Comparison of ENCODE assay signal across 18 cellular contexts in the genomic region with DNA sequence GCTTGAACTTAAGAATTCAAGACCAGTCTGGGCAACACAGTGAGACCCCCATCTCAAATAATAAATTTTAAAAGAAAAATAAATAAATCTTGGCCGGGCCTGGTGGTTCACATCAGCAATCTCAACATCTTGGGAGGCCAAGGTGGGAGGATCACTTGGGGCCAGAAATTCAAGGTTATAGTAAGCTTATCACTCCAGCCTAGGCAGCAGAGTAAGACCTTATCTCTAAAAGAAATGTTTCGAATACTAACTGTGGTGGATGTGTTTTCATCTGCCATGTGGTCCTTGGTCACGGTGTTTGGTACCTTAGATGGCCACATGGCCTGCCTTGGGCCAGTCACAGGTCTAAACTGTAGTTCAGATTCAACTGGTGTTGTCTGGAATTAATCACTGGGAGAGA. TPM values are rescaled to one million over a fixed set of nuclear protein-coding genes. Genes with fewer than 3 reads are reported as not detected.
DNase-seq lines count a peak whose midpoint lies in the region; ATAC-seq and TF ChIP-seq lines count a peak whose summit lies in the region.
"Had no signal": no experiment of that assay in that cellular context is flagged by ENCODE, and none has a peak within 500 bp of the region (broad histone marks: within the 10 kb centered on the region; RNA-seq: fewer than 3 reads in every experiment).

No MANE protein-coding gene starts in this region.

- H3K9ac ChIP-seq in SK-N-MC (ENCODE audit: insufficient read length) (no peak overlapping the region), mesendoderm (ENCODE audit: low read length) (no peak overlapping the region)

- no peak overlapping the region for H3K23ac ChIP-seq in mesendoderm (ENCODE audit: low read length)

- no peak overlapping the region for H2BK120ac ChIP-seq in mesendoderm (ENCODE audit: low read depth, low read length)

- H3K4ac ChIP-seq in mesendoderm (ENCODE audit: low read depth, low read length) = no peak overlapping the region

- H3K27ac ChIP-seq in 22Rv1 (peak overlapping the region; percentile 32; the same call in 1 of the 2 replicates), SK-N-MC (peak overlapping the region; percentile 64; the same call in 1 of the 2 replicates), mesendoderm (ENCODE audit: low read depth, low read length) (peak overlapping the region; percentile 13), prostate gland (no peak overlapping the region)
- H3K27ac ChIP-seq: Peyer's patch, testis had no signal

- H3K9me3 ChIP-seq in SK-N-MC (ENCODE audit: low read depth, low read length) = no peaks in the 10 kb centered on the region
- no peaks in the 10 kb centered on the region for H3K9me3 ChIP-seq in prostate gland
- H3K9me3 ChIP-seq: left lung, Peyer's patch, right atrium auricular region, testis had no signal

- DNase-seq in SK-N-MC (ENCODE audit: low read depth, low spot score) (no peak), mesendoderm (peak; percentile 45), DMS79 (lab: John Stamatoyannopoulos, UW) (no peak), prostate gland (ENCODE audit: low spot score) (no peak)
- DNase-seq: activated gamma-delta T cell treated with Interleukin-2 at 50 U/mL for 16 hours; CD8-positive, alpha-beta T cell; left lung; MV-4-11; naive thymus-derived CD4-positive, alpha-beta T cell; NCI-H2081; Peyer's patch; stimulated activated CD4-positive, alpha-beta T cell treated with anti-CD3 and anti-CD28 coated beads, Interleukin-2, amount 100 ng/mL, for 24 hours; testis had no signal

- no peak overlapping the region for H2BK15ac ChIP-seq in mesendoderm (replicated peaks; ENCODE audit: low read depth)

- no CpG with 5 or more reads among the region's 3 CpGs for whole genome bisulfite sequencing in mesendoderm (ENCODE audit: extremely low coverage, insufficient coverage, low lambda C conversion rate)
- WGBS in prostate gland = 69% methylated on average over 3 of the region's 3 CpGs

- TF ChIP-seq CTCF in 22Rv1 (IDR thresholded peaks at IDR 0.05) = no peak
- no peak for TF ChIP-seq CTCF in prostate gland (IDR thresholded peaks at IDR 0.05)

- no peak overlapping the region for H2AK5ac ChIP-seq in mesendoderm (ENCODE audit: low read length)

- H3K4me1 ChIP-seq in mesendoderm (ENCODE audit: control insufficient read depth, low read depth, low read length) = peaks cover 5% of the 10 kb centered on the region
- no peaks in the 10 kb centered on the region for H3K4me1 ChIP-seq in prostate gland (replicated peaks)

- no peak overlapping the region for H3K18ac ChIP-seq in mesendoderm (ENCODE audit: low read length)

- H3K36me3 ChIP-seq in SK-N-MC (ENCODE audit: insufficient read depth, low read length) (peaks cover 37% of the 10 kb centered on the region), mesendoderm (ENCODE audit: control insufficient read depth, insufficient read depth, low read length) (peaks cover 12% of the 10 kb centered on the region), prostate gland (no peaks in the 10 kb centered on the region)
- H3K36me3 ChIP-seq: Peyer's patch, right atrium auricular region had no signal

- intact Hi-C loops in prostate gland (cut with DNase I) = no loop called here

- H3K79me2 ChIP-seq in mesendoderm (ENCODE audit: control insufficient read depth, insufficient read depth, low read length) = peaks cover 16% of the 10 kb centered on the region

- H3K79me1 ChIP-seq in mesendoderm (ENCODE audit: low read length) = peaks cover 9% of the 10 kb centered on the region

- no peak for TF ChIP-seq POLR2A in prostate gland (IDR thresholded peaks at IDR 0.05)

- H3K27me3 ChIP-seq in mesendoderm (ENCODE audit: insufficient read depth, low read length, poor library complexity) (no peaks in the 10 kb centered on the region), prostate gland (replicated peaks; ENCODE audit: insufficient read depth) (no peaks in the 10 kb centered on the region)
- H3K27me3 ChIP-seq: Peyer's patch, right atrium auricular region, testis had no signal

- peak overlapping the region; percentile 34 for H3K56ac ChIP-seq in mesendoderm (ENCODE audit: low read length)

- no peak for ATAC-seq in GM21723 (IDR thresholded peaks at IDR 0.05; ENCODE audit: unreplicated experiment)
- ATAC-seq: CD8-positive, alpha-beta T cell; naive thymus-derived CD4-positive, alpha-beta T cell had no signal

- no peak overlapping the region for H3K4me2 ChIP-seq in mesendoderm (ENCODE audit: low read length)

- H2BK5ac ChIP-seq in mesendoderm (ENCODE audit: low read length) = no peak overlapping the region

- no peak overlapping the region for H4K8ac ChIP-seq in mesendoderm (ENCODE audit: low read depth, low read length)

- no peak overlapping the region for H4K5ac ChIP-seq in mesendoderm (ENCODE audit: low read length)

- H3K4me3 ChIP-seq in SK-N-MC (no peak overlapping the region), mesendoderm (ENCODE audit: low read length) (no peak overlapping the region), prostate gland (no peak overlapping the region)
- H3K4me3 ChIP-seq: left lung, Peyer's patch, right atrium auricular region, testis had no signal

RNA-seq across cellular contexts. Expression of gene UBE2C, which starts 5.8 kb away (rescaled TPM):
- 442 TPM for polyA plus RNA-seq in mesendoderm (2013, experiment 1 of 2)
- 450 TPM for polyA plus RNA-seq in mesendoderm (2013, experiment 2 of 2)
- total RNA-seq in prostate gland = 10 to 100 TPM in 1 of 2 donors, 1 to 10 TPM in 1; 2.2 to 10.9 TPM
- polyA plus RNA-seq: naive thymus-derived CD4-positive, alpha-beta T cell had no signal

RNA-seq across cellular contexts. Expression of gene TNNC2, which starts 8.9 kb away (rescaled TPM):
- polyA plus RNA-seq in mesendoderm (2013, experiment 1 of 2) = 2.9 TPM
- polyA plus RNA-seq in mesendoderm (2013, experiment 2 of 2) = 3.8 TPM
- total RNA-seq in prostate gland = 1 to 10 TPM; 2.1 to 3.0 TPM
- total RNA-seq: dermis blood vessel endothelial cell, H4 had no signal
- polyA plus RNA-seq: naive thymus-derived CD4-positive, alpha-beta T cell had no signal

RNA-seq across cellular contexts. Expression of gene SNX21, which starts 15.4 kb away (rescaled TPM):
- polyA plus RNA-seq in mesendoderm (2013, experiment 1 of 2) = 5.7 TPM
- 5.7 TPM for polyA plus RNA-seq in mesendoderm (2013, experiment 2 of 2)
- 10 to 100 TPM; 60.4 to 68.4 TPM for total RNA-seq in prostate gland

RNA-seq across cellular contexts. Expression of gene DNTTIP1, which starts 26.5 kb away (rescaled TPM):
- polyA plus RNA-seq in mesendoderm (2013, experiment 1 of 2) = 55.5 TPM
- polyA plus RNA-seq in mesendoderm (2013, experiment 2 of 2) = 56.2 TPM
- total RNA-seq in prostate gland = 10 to 100 TPM; 21.8 to 35.5 TPM

RNA-seq across cellular contexts. Expression of gene WFDC3, which starts 26.6 kb away (rescaled TPM):
- 0.27 TPM for polyA plus RNA-seq in mesendoderm (2013, experiment 1 of 2)
- polyA plus RNA-seq in mesendoderm (2013, experiment 2 of 2) = 0.29 TPM
- 1 to 10 TPM in 1 of 2 donors, not detected in 1; 5.2 TPM for total RNA-seq in prostate gland
- total RNA-seq: CD8-positive, alpha-beta T cell; dermis blood vessel endothelial cell; naive thymus-derived CD4-positive, alpha-beta T cell; Peyer's patch had no signal
- polyA plus RNA-seq: naive thymus-derived CD4-positive, alpha-beta T cell had no signal

Comparison
In these comparisons a context has a peak if more than half of its experiments do, and no peak if none do; other contexts are left out.
1. H3K27ac ChIP-seq: peak in 22Rv1 (single experiment), SK-N-MC (single experiment) and mesendoderm (single experiment); none in prostate gland (0 of 2).